ENCODE assay signal across 15 cellular contexts in the genomic region with DNA sequence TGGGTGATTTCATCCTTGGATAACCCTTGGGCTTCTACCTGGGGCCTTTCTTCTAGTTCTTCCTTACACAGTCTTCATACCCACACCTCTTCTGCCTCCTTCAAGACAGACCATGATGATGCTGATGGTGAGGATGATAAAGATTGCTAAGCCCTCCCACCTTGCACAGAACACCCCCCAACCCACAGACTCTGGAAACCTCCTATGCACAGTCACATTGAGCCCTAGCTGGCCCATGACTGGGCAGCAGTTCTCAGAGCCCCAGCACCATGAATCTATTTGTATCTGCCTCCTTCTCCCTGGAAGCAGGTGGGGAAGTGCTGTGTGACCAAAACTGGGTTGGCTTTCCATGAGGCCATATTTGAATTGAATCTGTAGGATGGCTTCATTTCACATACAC.
DNase-seq lines count a peak whose midpoint lies in the region; ATAC-seq and TF ChIP-seq lines count a peak whose summit lies in the region.
"Had no signal": no experiment of that assay in that cellular context is flagged by ENCODE, and none has a peak within 500 bp of the region (broad histone marks: within the 10 kb centered on the region; RNA-seq: fewer than 3 reads in every experiment).

No MANE protein-coding gene starts in this region.

- H3K27ac Mint-ChIP-seq in natural killer cell treated with Interleukin-12 subunit alpha and Interleukin-12 subunit beta and Interleukin-15 and Interleukin-18, amount 100 ng/mL, for 72 hours: no peak overlapping the region
- H3K27ac Mint-ChIP-seq in natural killer cell (no peak overlapping the region), osteocyte (ENCODE audit: unreplicated experiment) (no peak overlapping the region), endothelial cell (ENCODE audit: unreplicated experiment) (no peak overlapping the region)
- H3K27ac Mint-ChIP-seq: CD4-positive, alpha-beta memory T cell had no signal

- H2AFZ ChIP-seq in mammary epithelial cell (ENCODE audit: low read depth, low read length): peak overlapping the region; percentile 76

- H3K27me3 Mint-ChIP-seq in natural killer cell treated with Interleukin-12 subunit alpha and Interleukin-12 subunit beta and Interleukin-15 and Interleukin-18, amount 100 ng/mL, for 72 hours: peaks cover 8 to 22% of the 10 kb centered on the region in 2 donors
- H3K27me3 Mint-ChIP-seq in natural killer cell (ENCODE audit: low read depth in 2 of 2) (peaks cover 0 to 5% of the 10 kb centered on the region in 2 donors), osteocyte (ENCODE audit: unreplicated experiment) (no peaks in the 10 kb centered on the region), endothelial cell (ENCODE audit: unreplicated experiment) (peaks cover 6% of the 10 kb centered on the region)

- H3K4me3 ChIP-seq in mammary epithelial cell (replicated peaks in 1 of 3; ENCODE audit: insufficient read depth in 1 of 3, low read depth in 2 of 3, low read length in 3 of 3): no peak overlapping the region

- DNase-seq in natural killer cell treated with Interleukin-12 subunit alpha and Interleukin-12 subunit beta and Interleukin-15 and Interleukin-18, amount 100 ng/mL, for 72 hours (ENCODE audit: low spot score): no peak
- DNase-seq in natural killer cell (no peak), mammary epithelial cell (no peak), osteocyte (ENCODE audit: extremely low spot score, unreplicated experiment) (peak; percentile 38), endothelial cell (ENCODE audit: low spot score) (no peak)
- DNase-seq: C1 segment of cervical spinal cord; Calu3; CD4-positive, alpha-beta memory T cell; COR-L47; DMS53; DMS79 treated with DMSO at 0.1 percent for 48 hours; GF-D8; GOT3; HCEC 1CT had no signal

- no peak for TF ChIP-seq CTCF in natural killer cell (IDR thresholded peaks at IDR 0.05)
- no peak for TF ChIP-seq CTCF in mammary epithelial cell (conservative IDR thresholded peaks at IDR 0.05 in 1 of 2, IDR thresholded peaks at IDR 0.05 in 1 of 2; ENCODE audit: extremely low read depth in 1 of 2, insufficient read depth in 1 of 2, low read depth in 1 of 2, low read length in 2 of 2)
- TF ChIP-seq CTCF in osteocyte (IDR thresholded peaks at IDR 0.05): no peak
- no peak for TF ChIP-seq CTCF in endothelial cell (IDR thresholded peaks at IDR 0.05; ENCODE audit: unreplicated experiment)

- dilution Hi-C loops in mammary epithelial cell (cut with HindIII; ENCODE audit: low sequenced_read_pairs): no loop called here

- peaks cover 7% of the 10 kb centered on the region for H3K9me3 Mint-ChIP-seq in natural killer cell treated with Interleukin-12 subunit alpha and Interleukin-12 subunit beta and Interleukin-15 and Interleukin-18, amount 100 ng/mL, for 72 hours
- peaks cover 4 to 6% of the 10 kb centered on the region in 2 donors for H3K9me3 Mint-ChIP-seq in natural killer cell
- H3K9me3 Mint-ChIP-seq in osteocyte (ENCODE audit: unreplicated experiment): peaks cover 16% of the 10 kb centered on the region
- peaks cover 12% of the 10 kb centered on the region for H3K9me3 Mint-ChIP-seq in endothelial cell (ENCODE audit: unreplicated experiment)

- no peak overlapping the region for H3K4me2 ChIP-seq in mammary epithelial cell (ENCODE audit: insufficient read depth, low read depth, low read length)

- H3K36me3 ChIP-seq in mammary epithelial cell (ENCODE audit: insufficient read depth, low read length): no peaks in the 10 kb centered on the region

- intact Hi-C loops in natural killer cell (cut with micrococcal nuclease) (no loop called here), mammary epithelial cell (cut with micrococcal nuclease) (no loop called here)

- peak; percentile 27 to 52 for ATAC-seq in natural killer cell treated with Interleukin-12 subunit alpha and Interleukin-12 subunit beta and Interleukin-15 and Interleukin-18, amount 100 ng/mL, for 72 hours
- ATAC-seq in natural killer cell: no peak
- no peak for ATAC-seq in GM19395 (IDR thresholded peaks at IDR 0.05; ENCODE audit: unreplicated experiment)

- no peaks in the 10 kb centered on the region for H3K79me2 ChIP-seq in mammary epithelial cell (ENCODE audit: insufficient read depth, low read length)

- BruUV-seq in mammary epithelial cell (replicated peaks; lab: Mats Ljungman, UMichigan): no TSS peak

- CTCF ChIA-PET in mammary epithelial cell (lab: Charles Lee; ENCODE audit: low non-redundant PET): interaction anchor here (0.6 kb wide), 1 partner anchor 358 kb away, joined by 5 read pairs; no protein-coding TSS in a partner anchor

- no peak overlapping the region for H3K4me3 Mint-ChIP-seq in natural killer cell treated with Interleukin-12 subunit alpha and Interleukin-12 subunit beta and Interleukin-15 and Interleukin-18, amount 100 ng/mL, for 72 hours
- no peak overlapping the region for H3K4me3 Mint-ChIP-seq in natural killer cell
- no peak overlapping the region for H3K4me3 Mint-ChIP-seq in osteocyte (ENCODE audit: unreplicated experiment)
- H3K4me3 Mint-ChIP-seq in endothelial cell (ENCODE audit: unreplicated experiment): no peak overlapping the region
- H3K4me3 Mint-ChIP-seq: CD4-positive, alpha-beta memory T cell had no signal

- H4K20me1 ChIP-seq in mammary epithelial cell (ENCODE audit: insufficient read depth, low read length): no peaks in the 10 kb centered on the region

- peaks cover 7% of the 10 kb centered on the region for H3K36me3 Mint-ChIP-seq in natural killer cell treated with Interleukin-12 subunit alpha and Interleukin-12 subunit beta and Interleukin-15 and Interleukin-18, amount 100 ng/mL, for 72 hours
- no peaks in the 10 kb centered on the region for H3K36me3 Mint-ChIP-seq in natural killer cell
- H3K36me3 Mint-ChIP-seq in osteocyte (ENCODE audit: unreplicated experiment): no peaks in the 10 kb centered on the region
- peaks cover 11% of the 10 kb centered on the region for H3K36me3 Mint-ChIP-seq in endothelial cell (ENCODE audit: low read depth, unreplicated experiment)
- H3K36me3 Mint-ChIP-seq: CD4-positive, alpha-beta memory T cell had no signal

- no peak overlapping the region for H3K27ac ChIP-seq in mammary epithelial cell (ENCODE audit: insufficient read depth, low read depth, low read length)

- H3K4me1 ChIP-seq in mammary epithelial cell (ENCODE audit: insufficient read depth, low read length): peaks cover 30% of the 10 kb centered on the region

- no peak overlapping the region for H3K9ac ChIP-seq in mammary epithelial cell (ENCODE audit: insufficient read depth, low read length)

- H3K4me1 Mint-ChIP-seq in natural killer cell treated with Interleukin-12 subunit alpha and Interleukin-12 subunit beta and Interleukin-15 and Interleukin-18, amount 100 ng/mL, for 72 hours (ENCODE audit: low read depth in 2 of 2): no peaks in the 10 kb centered on the region
- no peaks in the 10 kb centered on the region for H3K4me1 Mint-ChIP-seq in natural killer cell
- H3K4me1 Mint-ChIP-seq in osteocyte (ENCODE audit: unreplicated experiment): no peaks in the 10 kb centered on the region
- H3K4me1 Mint-ChIP-seq in endothelial cell (ENCODE audit: unreplicated experiment): no peaks in the 10 kb centered on the region
- H3K4me1 Mint-ChIP-seq: CD4-positive, alpha-beta memory T cell had no signal

- H3K27me3 ChIP-seq in mammary epithelial cell (ENCODE audit: insufficient read depth, low read length): no peaks in the 10 kb centered on the region

- H3K9me3 ChIP-seq in mammary epithelial cell (replicated peaks; ENCODE audit: insufficient read depth, low read length): peaks cover 29% of the 10 kb centered on the region

- in situ Hi-C loops in mammary epithelial cell (cut with MboI; ENCODE audit: low sequenced_read_pairs in 2 of 2): no loop called here

Comparison
In these comparisons a context has a peak if more than half of its experiments do, and no peak if none do; other contexts are left out.
1. ATAC-seq: peak in natural killer cell treated with Interleukin-12 subunit alpha and Interleukin-12 subunit beta and Interleukin-15 and Interleukin-18, amount 100 ng/mL, for 72 hours (2 of 2); none in natural killer cell (0 of 3) and GM19395 (single experiment).